Comparison of ENCODE assay signal across 27 cellular contexts in genomic region chr9:14793389-14793788, GRCh38.
"Had no signal": no experiment of that assay in that cellular context is flagged by ENCODE, and none has a peak within 500 bp of the region (broad histone marks: within the 10 kb centered on the region; RNA-seq: fewer than 3 reads in every experiment).

No MANE protein-coding gene starts in this region.

- H3K36me3 ChIP-seq: stomach, suprapubic skin, thyroid gland, transverse colon, upper lobe of left lung, upper lobe of right lung, uterus, vagina had no signal

- H3K9me3 ChIP-seq: stomach, suprapubic skin, testis, thoracic aorta, thyroid gland, tibial artery, tibial nerve, transverse colon, upper lobe of left lung, upper lobe of right lung, uterus, vagina had no signal

- H3K4me3 ChIP-seq: stomach, suprapubic skin, testis, thoracic aorta, thyroid gland, tibial artery, tibial nerve, transverse colon, upper lobe of left lung, upper lobe of right lung, uterus, vagina had no signal

- FAIRE-seq: urothelium cell line had no signal

- H3K4me1 ChIP-seq: stomach, suprapubic skin, testis, thyroid gland, tibial artery, tibial nerve, transverse colon, upper lobe of left lung, upper lobe of right lung, uterus, vagina had no signal

- ATAC-seq: stimulated activated effector memory CD8-positive, alpha-beta T cell treated with anti-CD3 and anti-CD28 coated beads, Interleukin-12 subunit alpha, Interleukin-12 subunit beta, amount 100 ng/mL, for 72 hours; stimulated activated memory B cell treated with anti-CD40 and anti-IgM and Interleukin-4, amounts not matched to agents 10 μg/mL and 1 μg/mL and 100 μg/mL, for 72 hours; stimulated activated naive B cell treated with anti-CD40 and anti-IgM and Interleukin-4, amounts not matched to agents 10 μg/mL and 1 μg/mL and 100 μg/mL, for 72 hours; stimulated activated naive CD8-positive, alpha-beta T cell treated with anti-CD3 and anti-CD28 coated beads, Interleukin-15, amount 100 ng/mL, for 72 hours; stimulated activated naive CD8-positive, alpha-beta T cell treated with anti-CD3 and anti-CD28 coated beads, Interleukin-15, Interleukin-2, amounts not matched to agents 100 U/mL and 50 U/mL, for 24 hours; upper lobe of right lung had no signal

- H3K27me3 ChIP-seq: stomach, suprapubic skin, testis, thyroid gland, tibial artery, tibial nerve, transverse colon, upper lobe of left lung, upper lobe of right lung, uterus, vagina had no signal

- H3K27ac ChIP-seq: stomach, suprapubic skin, testis, thoracic aorta, thyroid gland, tibial artery, tibial nerve, transverse colon, upper lobe of left lung, upper lobe of right lung, uterus, vagina had no signal

- DNase-seq: stimulated activated CD4-positive, alpha-beta T cell treated with anti-CD3 and anti-CD28 coated beads, Interleukin-2, amount 100 ng/mL, for 48 hours; stimulated activated CD4-positive, alpha-beta T cell treated with anti-CD3 and anti-CD28 coated beads, Interleukin-4, amount 100 ng/mL, for 1 hour; stimulated activated CD4-positive, alpha-beta T cell treated with anti-CD3 and anti-CD28 coated beads, Interleukin-4, amount 100 ng/mL, for 24 hours; stimulated activated CD4-positive, alpha-beta T cell treated with anti-CD3 and anti-CD28 coated beads, Interleukin-4, amount 100 ng/mL, for 4 hours; stimulated activated CD8-positive, alpha-beta memory T cell treated with anti-CD3 and anti-CD28 coated beads, Interleukin-4, amount 100 ng/mL, for 48 hours; stimulated activated naive B cell treated with anti-CD40 and anti-IgM and Interleukin-4, amounts not matched to agents 10 μg/mL and 1 μg/mL and 100 μg/mL, for 72 hours; stimulated activated naive CD4-positive, alpha-beta T cell; stimulated activated naive CD4-positive, alpha-beta T cell treated with Interleukin-2 at 50 U/mL for 16 hours; stimulated activated naive CD8-positive, alpha-beta T cell treated with anti-CD3 and anti-CD28 coated beads, Interleukin-15, amount 100 ng/mL, for 72 hours; stimulated activated naive CD8-positive, alpha-beta T cell treated with anti-CD3 and anti-CD28 coated beads, Interleukin-15, Interleukin-2, amounts not matched to agents 100 U/mL and 50 U/mL, for 24 hours; stomach; substantia nigra; testis; thyroid gland; tibial artery; transverse colon; trophoblast cell; upper lobe of left lung; upper lobe of right lung; uterus had no signal
